ENCODE assay signal across 11 cellular contexts in the genomic region with DNA sequence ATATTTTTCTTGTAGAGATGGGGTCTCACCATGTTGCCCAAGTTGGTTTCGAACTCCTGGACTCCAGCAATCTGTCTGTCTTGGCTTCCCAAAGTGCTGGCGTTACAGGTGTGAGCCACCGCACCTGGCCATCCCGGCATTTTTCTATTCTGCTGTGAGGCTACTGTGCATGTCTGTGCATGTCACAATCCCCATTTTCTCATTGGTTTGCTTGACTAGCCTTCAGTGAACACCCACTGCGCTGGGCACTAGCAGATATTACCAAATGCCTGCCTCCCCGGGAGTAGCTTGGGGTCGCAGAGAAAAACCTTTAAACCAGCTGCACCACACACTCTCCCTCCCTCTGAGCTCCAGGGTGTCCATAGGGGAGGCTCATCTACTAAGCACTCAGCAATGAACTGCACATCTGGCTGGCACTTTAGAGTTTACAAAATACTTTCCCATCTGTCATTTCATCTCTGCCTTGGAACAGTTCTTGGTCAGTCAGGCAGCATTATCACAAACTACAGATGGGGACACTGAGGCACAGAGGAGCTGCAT. TPM values are rescaled to one million over a fixed set of nuclear protein-coding genes. Genes with fewer than 3 reads are reported as not detected.
A peak's percentile ranks its signal among the peaks of the same experiment; 100 is the strongest.
DNase-seq lines count a peak whose midpoint lies in the region; ATAC-seq and TF ChIP-seq lines count a peak whose summit lies in the region.
"Had no signal": no experiment of that assay in that cellular context is flagged by ENCODE, and none has a peak within 500 bp of the region (broad histone marks: within the 10 kb centered on the region; RNA-seq: fewer than 3 reads in every experiment).

No MANE protein-coding gene starts in this region.

- H3K9ac ChIP-seq in mucosa of stomach (ENCODE audit: low read length): peak overlapping the region; percentile 95

- TF ChIP-seq EP300 in transverse colon (IDR thresholded peaks at IDR 0.05; ENCODE audit: low read depth): no peak

- DNase-seq in heart right ventricle (no peak), Right ventricle myocardium superior (no peak), brain microvascular endothelial cell (no peak), transverse colon (no peak), NCI-H2107 (lab: John Stamatoyannopoulos, UW) (no peak), NCI-H446 treated with DMSO at 0.1 percent for 48 hours (lab: John Stamatoyannopoulos, UW) (no peak)
- DNase-seq: activated CD4-positive, alpha-beta T cell treated with anti-CD3 and anti-CD28 coated beads, Interleukin-2, amount 50 U/mL, for 4 hours; cortex of kidney had no signal

- peak overlapping the region; percentile 62 to 100 (median 99) for H3K27ac ChIP-seq in heart right ventricle
- H3K27ac ChIP-seq in brain microvascular endothelial cell: peak overlapping the region; percentile 99
- peak overlapping the region; percentile 96 to 99 (median 98) for H3K27ac ChIP-seq in transverse colon
- H3K27ac ChIP-seq: C4-2B had no signal

- peaks cover 48 to 89% (median 84%) of the 10 kb centered on the region in 9 donors for H3K4me1 ChIP-seq in heart right ventricle
- peaks cover 61% of the 10 kb centered on the region for H3K4me1 ChIP-seq in mucosa of stomach (ENCODE audit: control insufficient read depth, insufficient read depth, low read length)
- peaks cover 45 to 79% (median 62%) of the 10 kb centered on the region in 4 donors for H3K4me1 ChIP-seq in transverse colon

- 86 to 89% methylated on average over 7 of the region's 7 CpGs for WGBS in heart right ventricle, 2 donors
- WGBS in transverse colon (ENCODE audit: low coverage in 1 of 2), 2 donors: 90% methylated on average over 4 to 7 of the region's 7 CpGs

- ATAC-seq in heart right ventricle: no peak
- ATAC-seq in Right ventricle myocardium superior (ENCODE audit: poor library complexity): no peak
- ATAC-seq in HG02973 (IDR thresholded peaks at IDR 0.05; ENCODE audit: unreplicated experiment): no peak

- H3K4me3 ChIP-seq in heart right ventricle (no peak overlapping the region), brain microvascular endothelial cell (ENCODE audit: low read depth, low read length) (peak overlapping the region; percentile 86), mucosa of stomach (ENCODE audit: low read length) (no peak overlapping the region), transverse colon (no peak overlapping the region)

- H3K36me3 ChIP-seq in heart right ventricle (peaks cover 0 to 61% (median 10%) of the 10 kb centered on the region in 9 donors), brain microvascular endothelial cell (replicated peaks) (peaks cover 60% of the 10 kb centered on the region), mucosa of stomach (ENCODE audit: control insufficient read depth, insufficient read depth, low read length) (no peaks in the 10 kb centered on the region), transverse colon (no peaks in the 10 kb centered on the region)

- in situ Hi-C loops in brain microvascular endothelial cell (cut with HindIII; ENCODE audit: low pct_ligation_motif_present, low sequenced_read_pairs): no loop called here
- in situ Hi-C loops in transverse colon (cut with MboI; ENCODE audit: low pct_ligation_motif_present in 1 of 4, low pct_unique_long_range_greater_than_20kb in 1 of 4, low sequenced_read_pairs in 3 of 4): loop anchor here in 1 of 4 donors (25.0 kb wide), 1 partner anchor 100 kb away; no protein-coding TSS in a partner anchor

- intact Hi-C loops in heart right ventricle (cut with DNase I) (loop anchor here in 8 of 10 donors (5.0 to 10.0 kb wide), 3 partner anchors 40 to 108 kb away; a partner anchor contains a TSS), Right ventricle myocardium superior (cut with DNase I) (no loop called here), transverse colon (cut with DNase I; ENCODE audit: low total_unique reads) (no loop called here)

- no peak for TF ChIP-seq POLR2A in transverse colon (IDR thresholded peaks at IDR 0.05)

- H3K9me3 ChIP-seq in heart right ventricle (no peaks in the 10 kb centered on the region), mucosa of stomach (ENCODE audit: control insufficient read depth, low read length) (no peaks in the 10 kb centered on the region), transverse colon (no peaks in the 10 kb centered on the region)

- TF ChIP-seq CTCF in heart right ventricle (IDR thresholded peaks at IDR 0.05) (no peak), brain microvascular endothelial cell (IDR thresholded peaks at IDR 0.05; ENCODE audit: low read depth, low read length, missing control alignments) (no peak), transverse colon (IDR thresholded peaks at IDR 0.05) (no peak)

- H3K27me3 ChIP-seq in heart right ventricle (no peaks in the 10 kb centered on the region), brain microvascular endothelial cell (replicated peaks) (no peaks in the 10 kb centered on the region), mucosa of stomach (ENCODE audit: control insufficient read depth, insufficient read depth, low read length) (no peaks in the 10 kb centered on the region), transverse colon (no peaks in the 10 kb centered on the region)

RNA-seq across cellular contexts. Expression of a gene that starts 4.9 kb away (rescaled TPM):
- total RNA-seq in heart right ventricle: 10 to 100 TPM; 64.1 to 88.1 (median 78.6) TPM
- 10 to 100 TPM; 81.6 to 83.4 TPM for polyA plus RNA-seq in heart right ventricle
- 65.7 TPM for total RNA-seq in Right ventricle myocardium superior
- total RNA-seq in transverse colon: 100 to 1,000 TPM in 2 of 4 donors, 10 to 100 TPM in 2; 47.9 to 179 (median 106) TPM

RNA-seq across cellular contexts. Expression of a gene that starts 39.5 kb away (rescaled TPM):
- total RNA-seq in heart right ventricle: 10 to 100 TPM; 36.2 to 51.6 (median 46.1) TPM
- polyA plus RNA-seq in heart right ventricle: 10 to 100 TPM; 20.8 to 29.7 TPM
- total RNA-seq in Right ventricle myocardium superior: 42.2 TPM
- total RNA-seq in transverse colon: 10 to 100 TPM; 18.7 to 88.4 (median 41.1) TPM

Comparison
In these comparisons a context has a peak if more than half of its experiments do, and no peak if none do; other contexts are left out.
1. intact Hi-C loops: an anchor here in heart right ventricle (5.0 to 10.0 kb wide); none called in Right ventricle myocardium superior and transverse colon.